ENCODE assay signal across 8 cellular contexts in genomic region chr10:18214692-18215563, GRCh38.
DNase-seq lines count a peak whose midpoint lies in the region; ATAC-seq and TF ChIP-seq lines count a peak whose summit lies in the region.

No MANE protein-coding gene starts in this region.

- H3K9ac ChIP-seq in stomach smooth muscle (ENCODE audit: low read length in 2 of 2), result peak overlapping the region in 1 of 2 donors; percentile 29

- peak; percentile 92 for TF ChIP-seq CTCF in C4-2B (conservative IDR thresholded peaks at IDR 0.05)
- TF ChIP-seq CTCF in body of pancreas (IDR thresholded peaks at IDR 0.05), result peak; percentile 41 to 90 (median 85)

- H3K36me3 ChIP-seq in body of pancreas (replicated peaks in 1 of 2; ENCODE audit: insufficient read depth in 1 of 2, low read depth in 2 of 2) (no peaks in the 10 kb centered on the region), stomach smooth muscle (ENCODE audit: control insufficient read depth in 2 of 2, insufficient read depth in 2 of 2, low read length in 2 of 2) (no peaks in the 10 kb centered on the region)

- 25 to 28% methylated on average over 10 of the region's 10 CpGs for WGBS in body of pancreas, 2 donors

- TF ChIP-seq POLR2A in body of pancreas (IDR thresholded peaks at IDR 0.05), result no peak

- H3K4me3 ChIP-seq in body of pancreas (no peak overlapping the region), stomach smooth muscle (ENCODE audit: low read length in 2 of 2) (peak overlapping the region; percentile 35 to 51)

- H3K9me3 ChIP-seq in body of pancreas, result no peaks in the 10 kb centered on the region
- H3K9me3 ChIP-seq in stomach smooth muscle (ENCODE audit: control insufficient read depth in 2 of 2, low read length in 2 of 2), result no peaks in the 10 kb centered on the region

- intact Hi-C loops in body of pancreas (cut with DNase I), result no loop called here

- DNase-seq in NAMALWA (ENCODE audit: low spot score) (peak; percentile 61), body of pancreas (peak; percentile 46 to 75 (median 64)), inferior parietal cortex (ENCODE audit: extremely low spot score) (peak; percentile 78)
- no peak for DNase-seq in activated effector memory CD4-positive, alpha-beta T cell treated with Interleukin-2 at 50 U/mL for 16 hours

- H3K4me1 ChIP-seq in body of pancreas (peaks cover 47% of the 10 kb centered on the region), stomach smooth muscle (ENCODE audit: control insufficient read depth, insufficient read depth, low read length) (peaks cover 35% of the 10 kb centered on the region)

- ATAC-seq in GM18858 (IDR thresholded peaks at IDR 0.05; ENCODE audit: unreplicated experiment) (peak; percentile 58), body of pancreas (peak; percentile 71), GM19035 (IDR thresholded peaks at IDR 0.05; ENCODE audit: unreplicated experiment) (no peak)

- H3K27ac ChIP-seq in C4-2B (no peak overlapping the region), body of pancreas (no peak overlapping the region), stomach smooth muscle (ENCODE audit: low read length) (no peak overlapping the region)

- no peaks in the 10 kb centered on the region for H3K27me3 ChIP-seq in body of pancreas
- no peaks in the 10 kb centered on the region for H3K27me3 ChIP-seq in stomach smooth muscle (ENCODE audit: control insufficient read depth in 1 of 2, insufficient read depth in 2 of 2, low read length in 2 of 2)

Comparison
In these comparisons a context has a peak if more than half of its experiments do, and no peak if none do; other contexts are left out.
1. H3K4me3 ChIP-seq: peak in stomach smooth muscle (2 of 2); none in body of pancreas (0 of 2).